In the genomic region with DNA sequence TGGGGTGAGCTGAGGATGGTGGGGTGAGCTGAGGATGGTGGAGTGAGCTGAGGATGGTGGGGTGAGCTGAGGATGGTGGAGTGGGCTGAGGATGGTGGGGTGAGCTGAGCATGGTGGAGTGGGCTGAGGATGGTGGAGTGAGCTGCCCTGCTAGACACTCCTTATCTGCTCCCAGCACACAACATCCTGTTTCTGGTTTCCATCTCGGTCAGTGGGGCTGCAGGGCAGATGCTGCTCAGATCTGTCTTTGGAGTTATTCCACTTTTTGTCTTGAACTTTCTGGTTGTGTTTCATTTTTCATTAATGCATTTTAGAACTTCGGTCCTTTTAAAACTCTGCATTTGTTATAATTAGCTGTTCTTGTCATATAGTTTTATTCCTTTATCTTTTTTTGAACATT, we compare ENCODE assay signal across 16 cellular contexts.
DNase-seq lines count a peak whose midpoint lies in the region; ATAC-seq and TF ChIP-seq lines count a peak whose summit lies in the region.
"Had no signal": no experiment of that assay in that cellular context is flagged by ENCODE, and none has a peak within 500 bp of the region (broad histone marks: within the 10 kb centered on the region; RNA-seq: fewer than 3 reads in every experiment).

No MANE protein-coding gene starts in this region.

- H3K27ac ChIP-seq in upper lobe of left lung (no peak overlapping the region), neuronal stem cell (replicated peaks; ENCODE audit: low read length) (no peak overlapping the region)
- H3K27ac ChIP-seq in effector memory CD4-positive, alpha-beta T cell (ENCODE audit: insufficient read depth, low read length, poor library complexity, severe bottlenecking): no peak overlapping the region
- H3K27ac ChIP-seq: dorsolateral prefrontal cortex, esophagus squamous epithelium, stomach, uterus had no signal

- H3K27me3 ChIP-seq in upper lobe of left lung (no peaks in the 10 kb centered on the region), neuronal stem cell (ENCODE audit: control insufficient read depth in 3 of 3, insufficient read depth in 3 of 3, low read depth in 1 of 3, low read length in 3 of 3) (no peaks in the 10 kb centered on the region)
- H3K27me3 ChIP-seq in effector memory CD4-positive, alpha-beta T cell (replicated peaks; ENCODE audit: control insufficient read depth, insufficient read depth, low read length, poor library complexity, severe bottlenecking): no peaks in the 10 kb centered on the region
- H3K27me3 ChIP-seq: stomach, uterus had no signal

- H3K4me1 ChIP-seq in upper lobe of left lung: no peaks in the 10 kb centered on the region
- peaks cover 0 to 1% of the 10 kb centered on the region in 2 donors for H3K4me1 ChIP-seq in neuronal stem cell (ENCODE audit: control insufficient read depth in 2 of 2, insufficient read depth in 1 of 2, low read depth in 1 of 2, low read length in 2 of 2)
- no peaks in the 10 kb centered on the region for H3K4me1 ChIP-seq in effector memory CD4-positive, alpha-beta T cell (ENCODE audit: control insufficient read depth, insufficient read depth, low read length, poor library complexity, severe bottlenecking)
- H3K4me1 ChIP-seq: esophagus squamous epithelium, stomach, uterus had no signal

- no peak for TF ChIP-seq EP300 in upper lobe of left lung (IDR thresholded peaks at IDR 0.05)

- H2BK12ac ChIP-seq in neuronal stem cell (ENCODE audit: low read length): no peak overlapping the region

- peak; percentile 54 for DNase-seq in activated CD4-positive, alpha-beta T cell treated with anti-CD3 and anti-CD28 coated beads, Interleukin-2, amount 10 ng/mL, durations not matched to agents 24 days and 14 days
- no peak for DNase-seq in activated CD4-positive, alpha-beta T cell treated with anti-CD3 and anti-CD28 coated beads, Interleukin-2, amount 50 U/mL, for 4 hours
- DNase-seq in GM13977 (ENCODE audit: low spot score) (peak; percentile 7), UCSD-AML1 (lab: John Stamatoyannopoulos, UW; ENCODE audit: unreplicated experiment) (peak; percentile 42), naive B cell (no peak), upper lobe of left lung (no peak), neuronal stem cell (ENCODE audit: low spot score) (no peak)
- DNase-seq in effector memory CD4-positive, alpha-beta T cell: no peak
- DNase-seq: COR-L47, esophagus squamous epithelium, NCI-H446 treated with DMSO at 0.1 percent for 48 hours, stomach, uterus had no signal

- no peak overlapping the region for H3K23ac ChIP-seq in neuronal stem cell (ENCODE audit: low read depth, low read length, poor library complexity)

- H2AK5ac ChIP-seq in neuronal stem cell (ENCODE audit: low read depth, low read length): no peak overlapping the region

- H2BK15ac ChIP-seq in neuronal stem cell (ENCODE audit: low read length): no peak overlapping the region

- WGBS in upper lobe of left lung, 2 donors: 29 to 46% methylated on average over 2 of the region's 2 CpGs
- no CpG with 5 or more reads among the region's 2 CpGs for WGBS in neuronal stem cell (ENCODE audit: extremely low coverage in 2 of 2, insufficient read length in 2 of 2, insufficient replicate concordance in 1 of 2), 2 donors

- H3K4me2 ChIP-seq in neuronal stem cell (ENCODE audit: insufficient read depth, low read length, poor library complexity, severe bottlenecking): no peak overlapping the region

- no peak overlapping the region for H3K4me3 Mint-ChIP-seq in activated CD4-positive, alpha-beta T cell treated with anti-CD3 and anti-CD28 coated beads, Interleukin-2, amount 10 ng/mL, durations not matched to agents 24 days and 14 days
- H3K4me3 Mint-ChIP-seq in naive B cell: no peak overlapping the region
- H3K4me3 Mint-ChIP-seq: activated naive CD4-positive, alpha-beta T cell treated with anti-CD3 and anti-CD28 coated beads, Interleukin-2, amount 50 U/mL, for 24 hours; WTC11 had no signal

- H3K27ac Mint-ChIP-seq in activated CD4-positive, alpha-beta T cell treated with anti-CD3 and anti-CD28 coated beads, Interleukin-2, amount 10 ng/mL, durations not matched to agents 24 days and 14 days: no peak overlapping the region
- peak overlapping the region in 4 of 6 donors; percentile 13 to 86 (median 44) for H3K27ac Mint-ChIP-seq in naive B cell
- H3K27ac Mint-ChIP-seq: WTC11 had no signal

- no peak overlapping the region for H3K4me3 ChIP-seq in upper lobe of left lung
- no peak overlapping the region for H3K4me3 ChIP-seq in neuronal stem cell (ENCODE audit: low read length in 2 of 2)
- H3K4me3 ChIP-seq in effector memory CD4-positive, alpha-beta T cell (ENCODE audit: insufficient read depth, low read depth, low read length, poor library complexity, severe bottlenecking): no peak overlapping the region
- H3K4me3 ChIP-seq: dorsolateral prefrontal cortex, esophagus squamous epithelium, stomach, uterus had no signal

- no peaks in the 10 kb centered on the region for H3K27me3 Mint-ChIP-seq in activated CD4-positive, alpha-beta T cell treated with anti-CD3 and anti-CD28 coated beads, Interleukin-2, amount 10 ng/mL, durations not matched to agents 24 days and 14 days
- H3K27me3 Mint-ChIP-seq in naive B cell: peaks cover 0 to 9% (median 0%) of the 10 kb centered on the region in 3 donors
- H3K27me3 Mint-ChIP-seq: activated naive CD4-positive, alpha-beta T cell treated with anti-CD3 and anti-CD28 coated beads, Interleukin-2, amount 50 U/mL, for 24 hours had no signal

- TF ChIP-seq CTCF in GM13977 (IDR thresholded peaks at IDR 0.05; ENCODE audit: extremely low read depth, insufficient read depth, missing control alignments): no peak
- no peak for TF ChIP-seq CTCF in upper lobe of left lung (IDR thresholded peaks at IDR 0.05)

- no peak overlapping the region for H4K8ac ChIP-seq in neuronal stem cell (ENCODE audit: low read depth, low read length)

- no peaks in the 10 kb centered on the region for H3K9me3 Mint-ChIP-seq in activated CD4-positive, alpha-beta T cell treated with anti-CD3 and anti-CD28 coated beads, Interleukin-2, amount 10 ng/mL, durations not matched to agents 24 days and 14 days
- H3K9me3 Mint-ChIP-seq in naive B cell: no peaks in the 10 kb centered on the region
- H3K9me3 Mint-ChIP-seq: activated naive CD4-positive, alpha-beta T cell treated with anti-CD3 and anti-CD28 coated beads, Interleukin-2, amount 50 U/mL, for 24 hours had no signal

- no peak overlapping the region for H2BK5ac ChIP-seq in neuronal stem cell (ENCODE audit: low read length)

- no peaks in the 10 kb centered on the region for H3K9me3 ChIP-seq in upper lobe of left lung
- peaks cover 0 to 4% of the 10 kb centered on the region in 2 donors for H3K9me3 ChIP-seq in neuronal stem cell (replicated peaks in 1 of 2; ENCODE audit: control insufficient read depth in 2 of 2, insufficient read depth in 1 of 2, low read depth in 1 of 2, low read length in 2 of 2)
- H3K9me3 ChIP-seq in effector memory CD4-positive, alpha-beta T cell (ENCODE audit: control insufficient read depth, low read length): no peaks in the 10 kb centered on the region
- H3K9me3 ChIP-seq: esophagus squamous epithelium, stomach, uterus had no signal

- intact Hi-C loops in activated CD4-positive, alpha-beta T cell treated with anti-CD3 and anti-CD28 coated beads, Interleukin-2, amount 10 ng/mL, durations not matched to agents 24 days and 14 days (cut with micrococcal nuclease): no loop called here

- no peak for TF ChIP-seq POLR2A in upper lobe of left lung (IDR thresholded peaks at IDR 0.05)

- H3K18ac ChIP-seq in neuronal stem cell (ENCODE audit: low read length): no peak overlapping the region

- no peak overlapping the region for H4K91ac ChIP-seq in neuronal stem cell (ENCODE audit: low read depth, low read length, poor library complexity)

- H3K4me1 Mint-ChIP-seq in activated CD4-positive, alpha-beta T cell treated with anti-CD3 and anti-CD28 coated beads, Interleukin-2, amount 10 ng/mL, durations not matched to agents 24 days and 14 days: peaks cover 14% of the 10 kb centered on the region
- peaks cover 3 to 15% (median 5%) of the 10 kb centered on the region in 3 donors for H3K4me1 Mint-ChIP-seq in naive B cell

- in situ Hi-C loops in GM13977 (cut with MboI; ENCODE audit: low pct_unique_long_range_greater_than_20kb, low sequenced_read_pairs, unreplicated experiment): no loop called here

- no peak overlapping the region for H3K14ac ChIP-seq in neuronal stem cell (ENCODE audit: low read length)

- no peaks in the 10 kb centered on the region for H3K79me1 ChIP-seq in neuronal stem cell (ENCODE audit: low read depth, low read length)

- H2AFZ ChIP-seq in neuronal stem cell (ENCODE audit: low read length): no peak overlapping the region

- H3K4ac ChIP-seq in neuronal stem cell (ENCODE audit: low read length): no peak overlapping the region

- H3K36me3 Mint-ChIP-seq in activated CD4-positive, alpha-beta T cell treated with anti-CD3 and anti-CD28 coated beads, Interleukin-2, amount 10 ng/mL, durations not matched to agents 24 days and 14 days (ENCODE audit: low read depth): peaks cover 33% of the 10 kb centered on the region
- peaks cover 4 to 10% of the 10 kb centered on the region in 2 donors for H3K36me3 Mint-ChIP-seq in naive B cell
- H3K36me3 Mint-ChIP-seq: WTC11 had no signal

- H3K36me3 ChIP-seq in upper lobe of left lung (no peaks in the 10 kb centered on the region), neuronal stem cell (replicated peaks in 1 of 2; ENCODE audit: control insufficient read depth in 2 of 2, insufficient read depth in 2 of 2, low read length in 2 of 2) (no peaks in the 10 kb centered on the region)
- peaks cover 31% of the 10 kb centered on the region for H3K36me3 ChIP-seq in effector memory CD4-positive, alpha-beta T cell (ENCODE audit: control insufficient read depth, insufficient read depth, low read length)
- H3K36me3 ChIP-seq: esophagus squamous epithelium, stomach, uterus had no signal

- no peak overlapping the region for H2BK120ac ChIP-seq in neuronal stem cell (ENCODE audit: low read depth, low read length)

- ATAC-seq in naive B cell (ENCODE audit: low read depth in 2 of 2): no peak
- no peak for ATAC-seq in upper lobe of left lung (ENCODE audit: low FRiP score in 2 of 2)
- ATAC-seq: WTC11 had no signal

- no peak overlapping the region for H3K9ac ChIP-seq in neuronal stem cell (ENCODE audit: low read depth, low read length, poor library complexity)

Comparison
In these comparisons a context has a peak if more than half of its experiments do, and no peak if none do; other contexts are left out.
1. DNase-seq: peak in activated CD4-positive, alpha-beta T cell treated with anti-CD3 and anti-CD28 coated beads, Interleukin-2, amount 10 ng/mL, durations not matched to agents 24 days and 14 days (single experiment), GM13977 (single experiment) and UCSD-AML1 (single experiment); none in activated CD4-positive, alpha-beta T cell treated with anti-CD3 and anti-CD28 coated beads, Interleukin-2, amount 50 U/mL, for 4 hours (0 of 2), naive B cell (single experiment), upper lobe of left lung (0 of 2), neuronal stem cell (single experiment) and effector memory CD4-positive, alpha-beta T cell (0 of 3).